11 cellular contexts compared by ENCODE assay signal in genomic region chr14:100215330-100215885, GRCh38. TPM values are rescaled to one million over a fixed set of nuclear protein-coding genes. Genes with fewer than 3 reads are reported as not detected.
A peak's percentile ranks its signal among the peaks of the same experiment; 100 is the strongest.
DNase-seq lines count a peak whose midpoint lies in the region; ATAC-seq and TF ChIP-seq lines count a peak whose summit lies in the region.
"Had no signal": no experiment of that assay in that cellular context is flagged by ENCODE, and none has a peak within 500 bp of the region (broad histone marks: within the 10 kb centered on the region; RNA-seq: fewer than 3 reads in every experiment).

No MANE protein-coding gene starts in this region.

- BruUV-seq in Caco-2 (replicated peaks; lab: Mats Ljungman, UMichigan) (no TSS peak), Panc1 (replicated peaks; lab: Mats Ljungman, UMichigan) (no TSS peak)

- no peaks in the 10 kb centered on the region for H3K9me3 ChIP-seq in Caco-2
- no peaks in the 10 kb centered on the region for H3K9me3 ChIP-seq in Panc1 (ENCODE audit: control insufficient read depth, insufficient read depth, low read depth, low read length)
- H3K9me3 ChIP-seq in esophagus muscularis mucosa = no peaks in the 10 kb centered on the region
- H3K9me3 ChIP-seq in psoas muscle = no peaks in the 10 kb centered on the region
- H3K9me3 ChIP-seq: MG63 had no signal

- TF ChIP-seq CTCF in Caco-2 (IDR thresholded peaks at IDR 0.05; ENCODE audit: insufficient read depth in 1 of 2, low read depth in 1 of 2, low read length in 1 of 2, severe bottlenecking in 1 of 2, unreplicated experiment in 1 of 2) (no peak), Panc1 (IDR thresholded peaks at IDR 0.05) (no peak), esophagus muscularis mucosa (IDR thresholded peaks at IDR 0.05) (no peak), psoas muscle (IDR thresholded peaks at IDR 0.05) (no peak)

- no peaks in the 10 kb centered on the region for H3K27me3 Mint-ChIP-seq in Caco-2 (ENCODE audit: insufficient read depth, unreplicated experiment)

- H3K4me1 ChIP-seq in Caco-2 (peaks cover 21% of the 10 kb centered on the region), Panc1 (ENCODE audit: control insufficient read depth, insufficient read depth, low read length) (peaks cover 22% of the 10 kb centered on the region), esophagus muscularis mucosa (peaks cover 11 to 24% (median 19%) of the 10 kb centered on the region in 4 donors), psoas muscle (peaks cover 8% of the 10 kb centered on the region)

- 90% methylated on average over 12 of the region's 12 CpGs for WGBS in esophagus muscularis mucosa
- WGBS in psoas muscle, 3 donors = 88 to 91% (median 90%) methylated on average over 12 of the region's 12 CpGs

- no peaks in the 10 kb centered on the region for H3K9me3 Mint-ChIP-seq in Caco-2 (ENCODE audit: unreplicated experiment)

- peak overlapping the region; percentile 90 for H3K27ac Mint-ChIP-seq in Caco-2 (ENCODE audit: unreplicated experiment)

- H3K4me3 ChIP-seq in Caco-2 (ENCODE audit: low read depth, low read length) = no peak overlapping the region
- H3K4me3 ChIP-seq in Panc1 (ENCODE audit: low read depth in 2 of 2, low read length in 2 of 2) = no peak overlapping the region
- no peak overlapping the region for H3K4me3 ChIP-seq in esophagus muscularis mucosa
- H3K4me3 ChIP-seq in psoas muscle = no peak overlapping the region

- no peaks in the 10 kb centered on the region for H3K27me3 ChIP-seq in Caco-2 (replicated peaks; ENCODE audit: control insufficient read depth, insufficient read depth, low read length)
- no peaks in the 10 kb centered on the region for H3K27me3 ChIP-seq in Panc1 (ENCODE audit: control insufficient read depth, insufficient read depth, low read length)
- H3K27me3 ChIP-seq in esophagus muscularis mucosa = no peaks in the 10 kb centered on the region
- no peaks in the 10 kb centered on the region for H3K27me3 ChIP-seq in psoas muscle (ENCODE audit: insufficient read depth in 3 of 3, low read length in 2 of 3)
- H3K27me3 ChIP-seq: MG63 had no signal

- no peak for ATAC-seq in Panc1
- no peak for ATAC-seq in psoas muscle
- no peak for ATAC-seq in HG02763 (IDR thresholded peaks at IDR 0.05; ENCODE audit: unreplicated experiment)
- no peak for ATAC-seq in GM18861 (IDR thresholded peaks at IDR 0.05; ENCODE audit: unreplicated experiment)
- no peak for ATAC-seq in HG03159 (IDR thresholded peaks at IDR 0.05; ENCODE audit: unreplicated experiment)

- H3K27ac ChIP-seq in Panc1 (ENCODE audit: low read length) = peak overlapping the region; percentile 84
- peak overlapping the region; percentile 96 to 99 (median 98) for H3K27ac ChIP-seq in esophagus muscularis mucosa (replicated peaks in 1 of 4)
- peak overlapping the region; percentile 98 for H3K27ac ChIP-seq in psoas muscle

- no peaks in the 10 kb centered on the region for H3K36me3 Mint-ChIP-seq in Caco-2 (ENCODE audit: insufficient read depth, unreplicated experiment)

- DNase-seq in Caco-2 = no peak
- DNase-seq in Panc1 (ENCODE audit: low read depth, low spot score) = no peak
- DNase-seq in esophagus muscularis mucosa (ENCODE audit: extremely low spot score) = no peak
- DNase-seq in psoas muscle = no peak
- DNase-seq: DMS79 treated with DMSO at 0.1 percent for 48 hours; MG63; NCI-H82; stimulated activated CD4-positive, alpha-beta T cell treated with anti-CD3 and anti-CD28 coated beads, Interleukin-4, amount 100 ng/mL, for 1 hour had no signal

- no peak for TF ChIP-seq POLR2A in esophagus muscularis mucosa (IDR thresholded peaks at IDR 0.05; ENCODE audit: low read depth)

- no peak for TF ChIP-seq EP300 in esophagus muscularis mucosa (IDR thresholded peaks at IDR 0.05)

- in situ Hi-C loops in Panc1 (cut with HindIII; ENCODE audit: low pct_unique_long_range_greater_than_20kb, low sequenced_read_pairs) = no loop called here

- POLR2A ChIA-PET in Caco-2 (lab: Charles Lee) (interaction anchor here (1.0 to 1.7 kb wide), 6 partner anchors 8 to 59 kb away, joined by 3 to 11 read pairs (median 4); no protein-coding TSS in a partner anchor), Panc1 (lab: Charles Lee) (no interaction called here)

- intact Hi-C loops in Caco-2 (cut with micrococcal nuclease; ENCODE audit: unreplicated experiment) (loop anchor here (2.0 kb wide), 2 partner anchors 23 to 31 kb away; no protein-coding TSS in a partner anchor), Panc1 (cut with micrococcal nuclease; ENCODE audit: unreplicated experiment) (no loop called here), esophagus muscularis mucosa (cut with DNase I) (loop anchor here (2.0 kb wide), 1 partner anchor 21 kb away; no protein-coding TSS in a partner anchor), psoas muscle (cut with DNase I) (no loop called here)

- CTCF ChIA-PET in Caco-2 (lab: Charles Lee) (interaction anchor here (1.0 to 1.7 kb wide), 3 partner anchors 21 to 60 kb away, joined by 4 to 16 read pairs (median 4); no protein-coding TSS in a partner anchor), Panc1 (lab: Charles Lee) (no interaction called here)

- no peak overlapping the region for H3K4me3 Mint-ChIP-seq in Caco-2 (ENCODE audit: unreplicated experiment)

- H3K36me3 ChIP-seq in Caco-2 (ENCODE audit: control insufficient read depth, insufficient read depth, low read length) (no peaks in the 10 kb centered on the region), Panc1 (ENCODE audit: control insufficient read depth, insufficient read depth, low read length) (no peaks in the 10 kb centered on the region), esophagus muscularis mucosa (no peaks in the 10 kb centered on the region), psoas muscle (ENCODE audit: insufficient read depth in 1 of 2, low read depth in 1 of 2) (no peaks in the 10 kb centered on the region)
- H3K36me3 ChIP-seq: MG63 had no signal

- peaks cover 8% of the 10 kb centered on the region for H3K4me1 Mint-ChIP-seq in Caco-2 (ENCODE audit: low read depth, unreplicated experiment)

RNA-seq across cellular contexts. Expression of gene YY1, which starts 23.5 kb away (rescaled TPM):
- total RNA-seq in Caco-2 (2022) (91.0 and 94.1 TPM in 2 replicates), Panc1 (2021; ENCODE audit: unreplicated experiment) (71.3 TPM), esophagus muscularis mucosa (10 to 100 TPM; 54.8 to 83.4 (median 62.7) TPM), psoas muscle (10 to 100 TPM; 44.6 to 58.4 (median 53.3) TPM)
- 39.7 TPM for polyA plus RNA-seq in Panc1 (2012; ENCODE audit: insufficient read length)
- polyA plus RNA-seq in psoas muscle = 10 to 100 TPM; 23.8 to 44.3 (median 34.7) TPM

RNA-seq across cellular contexts. Expression of gene DEGS2, which starts 56.0 kb away (rescaled TPM):
- 3.8 and 5.1 TPM in 2 replicates for total RNA-seq in Caco-2 (2022)
- 4.9 TPM for total RNA-seq in Panc1 (2021; ENCODE audit: unreplicated experiment)
- polyA plus RNA-seq in Panc1 (2012; ENCODE audit: insufficient read length) = 10.8 TPM
- under 1 TPM in 3 of 4 donors, not detected in 1; 0.06 to 0.33 (median 0.11) TPM for total RNA-seq in esophagus muscularis mucosa
- under 1 TPM in 1 of 4 donors, not detected in 3; 0.11 TPM for total RNA-seq in psoas muscle
- under 1 TPM; 0.04 to 0.39 (median 0.38) TPM for polyA plus RNA-seq in psoas muscle

Comparison
In these comparisons a context has a peak if more than half of its experiments do, and no peak if none do; other contexts are left out.
1. intact Hi-C loops: an anchor here in Caco-2 (2.0 kb wide) and esophagus muscularis mucosa (2.0 kb wide); none called in Panc1 and psoas muscle.